Comparison of ENCODE assay signal across 9 cellular contexts in genomic region chr15:80777137-80777536, GRCh38. TPM values are rescaled to one million over a fixed set of nuclear protein-coding genes. Genes with fewer than 3 reads are reported as not detected.
A peak's percentile ranks its signal among the peaks of the same experiment; 100 is the strongest.
DNase-seq lines count a peak whose midpoint lies in the region; ATAC-seq and TF ChIP-seq lines count a peak whose summit lies in the region.
"Had no signal": no experiment of that assay in that cellular context is flagged by ENCODE, and none has a peak within 500 bp of the region (broad histone marks: within the 10 kb centered on the region; RNA-seq: fewer than 3 reads in every experiment).

No MANE protein-coding gene starts in this region.

- CTCF ChIA-PET in HEK293 (lab: Yijun Ruan, JAX): interaction anchor here (0.6 to 6.6 kb wide), 59 partner anchors 9 to 611 kb away, joined by 3 to 203 read pairs (median 5); partner anchors contain the start of gene ABHD17C
- CTCF ChIA-PET in activated naive CD4-positive, alpha-beta T cell treated with anti-CD3 and anti-CD28 coated beads for 36 hours (lab: Charles Lee): interaction anchor here (0.7 to 4.2 kb wide), 21 partner anchors 8 to 321 kb away, joined by 3 to 59 read pairs (median 5); no protein-coding TSS in a partner anchor

- no peak overlapping the region for H3K4me3 Mint-ChIP-seq in activated naive CD4-positive, alpha-beta T cell treated with anti-CD3 and anti-CD28 coated beads for 36 hours

- H3K27ac ChIP-seq in HEK293 (ENCODE audit: extremely low read depth, low read depth, low read length) (no peak overlapping the region), foreskin keratinocyte (peak overlapping the region; percentile 23)
- H3K27ac ChIP-seq: HL-60 had no signal

- POLR2A ChIA-PET in HEK293 (lab: Yijun Ruan, JAX): interaction anchor here (0.8 to 1.2 kb wide), 2 partner anchors 117 to 209 kb away, joined by 3 to 5 read pairs; no protein-coding TSS in a partner anchor

- H3K27ac Mint-ChIP-seq in activated naive CD4-positive, alpha-beta T cell treated with anti-CD3 and anti-CD28 coated beads for 36 hours: no peak overlapping the region

- H3K27me3 Mint-ChIP-seq in activated naive CD4-positive, alpha-beta T cell treated with anti-CD3 and anti-CD28 coated beads for 36 hours (ENCODE audit: low read depth): peaks cover 25% of the 10 kb centered on the region

- no peaks in the 10 kb centered on the region for H3K9me3 Mint-ChIP-seq in activated naive CD4-positive, alpha-beta T cell treated with anti-CD3 and anti-CD28 coated beads for 36 hours

- no peaks in the 10 kb centered on the region for H3K36me3 ChIP-seq in HEK293 (ENCODE audit: control insufficient read depth in 2 of 2, insufficient read depth in 1 of 2, low read length in 2 of 2)

- H3K4me1 Mint-ChIP-seq in activated naive CD4-positive, alpha-beta T cell treated with anti-CD3 and anti-CD28 coated beads for 36 hours (ENCODE audit: low read depth): peaks cover 12% of the 10 kb centered on the region

- H3K4me1 ChIP-seq in HEK293 (ENCODE audit: control insufficient read depth, insufficient read depth, low read length): peaks cover 28% of the 10 kb centered on the region
- peaks cover 20% of the 10 kb centered on the region for H3K4me1 ChIP-seq in foreskin keratinocyte

- TF ChIP-seq CTCF in HEK293 (tag by site-specific recombination; IDR thresholded peaks at IDR 0.05): no peak
- no peak for TF ChIP-seq CTCF in foreskin keratinocyte (conservative IDR thresholded peaks at IDR 0.05)

- ATAC-seq in SK-N-SH treated with all-trans-retinoic acid at 6 μM for 48 hours (peak; percentile 5; the same call in 2 of the 3 replicates), foreskin keratinocyte (peak; percentile 18), HG03159 (IDR thresholded peaks at IDR 0.05; ENCODE audit: unreplicated experiment) (no peak)

- no peak overlapping the region for H3K4me3 ChIP-seq in HEK293 (ENCODE audit: low read depth, low read length)

- no peaks in the 10 kb centered on the region for H3K36me3 Mint-ChIP-seq in activated naive CD4-positive, alpha-beta T cell treated with anti-CD3 and anti-CD28 coated beads for 36 hours (ENCODE audit: low read depth)

- no peak for TF ChIP-seq POLR2A in erythroblast (IDR thresholded peaks at IDR 0.05; ENCODE audit: low read length)

- intact Hi-C loops in activated naive CD4-positive, alpha-beta T cell treated with anti-CD3 and anti-CD28 coated beads for 36 hours (cut with micrococcal nuclease): loop anchor here (2.0 to 5.0 kb wide), 2 partner anchors 190 to 490 kb away; no protein-coding TSS in a partner anchor

- no peaks in the 10 kb centered on the region for H3K9me3 ChIP-seq in HEK293 (ENCODE audit: control insufficient read depth, insufficient read depth, low read depth, low read length)

- DNase-seq in foreskin keratinocyte: peak; percentile 73 to 86
- peak; percentile 94 for DNase-seq in stromal cell of bone marrow (ENCODE audit: low read depth)
- no peak for DNase-seq in activated naive CD4-positive, alpha-beta T cell treated with anti-CD3 and anti-CD28 coated beads for 36 hours
- no peak for DNase-seq in NCI-H2196 (lab: John Stamatoyannopoulos, UW; ENCODE audit: unreplicated experiment)
- DNase-seq in erythroblast (lab: John Stamatoyannopoulos, UW): no peak

- H3K27me3 ChIP-seq in foreskin keratinocyte: peaks cover 7% of the 10 kb centered on the region

TF ChIP-seq in HEK293, 187 proteins besides CTCF, POLR2A, EP300 and RAD21:
- TF ChIP-seq ZNF174 (tag by site-specific recombination; IDR thresholded peaks at IDR 0.05) (no peak), ZEB2 (tag by site-specific recombination; IDR thresholded peaks at IDR 0.05) (peak; percentile 26; the same call in 1 of the 2 replicates), PRDM6 (tag by site-specific recombination; IDR thresholded peaks at IDR 0.05) (peak; percentile 13; the same call in 1 of the 2 replicates)

TF ChIP-seq in SK-N-SH treated with all-trans-retinoic acid at 6 μM for 48 hours, 23 proteins besides CTCF, POLR2A, EP300 and RAD21:
- TF ChIP-seq SNAI2 (CRISPR knock-in tag; IDR thresholded peaks at IDR 0.05) (no peak), ISL1 (CRISPR knock-in tag; IDR thresholded peaks at IDR 0.05) (peak; percentile 61)
TF ChIP-seq in SK-N-SH treated with all-trans-retinoic acid at 6 μM for 48 hours: peak in this region for 1.

RNA-seq across cellular contexts. Expression of gene CEMIP, which starts 2.0 kb away (rescaled TPM):
- total RNA-seq in foreskin keratinocyte: 0.71 and 1.2 TPM in 2 replicates
- polyA plus RNA-seq in foreskin keratinocyte: 0.22 and 0.49 TPM in 2 replicates
- not detected for total RNA-seq in activated naive CD4-positive, alpha-beta T cell treated with anti-CD3 and anti-CD28 coated beads for 36 hours

Comparison
In these comparisons a context has a peak if more than half of its experiments do, and no peak if none do; other contexts are left out.
1. DNase-seq: peak in foreskin keratinocyte (2 of 2) and stromal cell of bone marrow (single experiment); none in activated naive CD4-positive, alpha-beta T cell treated with anti-CD3 and anti-CD28 coated beads for 36 hours (single experiment), NCI-H2196 (single experiment) and erythroblast (0 of 2).